8 cellular contexts compared by ENCODE assay signal in genomic region chr3:43528498-43529099, GRCh38.
"Had no signal": no experiment of that assay in that cellular context is flagged by ENCODE, and none has a peak within 500 bp of the region (broad histone marks: within the 10 kb centered on the region; RNA-seq: fewer than 3 reads in every experiment).

No MANE protein-coding gene starts in this region.

- H3K27ac ChIP-seq: GM23248 had no signal

- H3K4me3 ChIP-seq: GM23248, HAP-1 had no signal

- ATAC-seq: HCT116 had no signal

- H3K4me1 ChIP-seq: HAP-1 had no signal

- H3K36me3 ChIP-seq: HAP-1 had no signal

- H3K9ac ChIP-seq: GM23248 had no signal

- H3K9me3 ChIP-seq: HAP-1 had no signal

- FAIRE-seq: HTR-8/SVneo had no signal

- H2AFZ ChIP-seq: GM23248 had no signal

- DNase-seq: GM23248, GOT3, H7, IMR-90, KBM-7 had no signal
